ENCODE assay signal across 9 cellular contexts in genomic region chr2:55431982-55432627, GRCh38. TPM values are rescaled to one million over a fixed set of nuclear protein-coding genes. Genes with fewer than 3 reads are reported as not detected.
A peak's percentile ranks its signal among the peaks of the same experiment; 100 is the strongest.
DNase-seq lines count a peak whose midpoint lies in the region; ATAC-seq and TF ChIP-seq lines count a peak whose summit lies in the region.
"Had no signal": no experiment of that assay in that cellular context is flagged by ENCODE, and none has a peak within 500 bp of the region (broad histone marks: within the 10 kb centered on the region; RNA-seq: fewer than 3 reads in every experiment).

No MANE protein-coding gene starts in this region.

- TF ChIP-seq CTCF in HFFc6 (IDR thresholded peaks at IDR 0.05) (peak; percentile 79), RWPE2 (IDR thresholded peaks at IDR 0.05; ENCODE audit: poor library complexity, severe bottlenecking) (peak; percentile 95), osteoblast (IDR thresholded peaks at IDR 0.05; ENCODE audit: extremely low read depth, low read depth, low read length) (peak; percentile 69)

- H3K4me1 ChIP-seq in RWPE2 (ENCODE audit: insufficient read depth, poor library complexity, severe bottlenecking) (peaks cover 8% of the 10 kb centered on the region), osteoblast (ENCODE audit: insufficient read depth, low read length) (peaks cover 5% of the 10 kb centered on the region)

- intact Hi-C loops in activated naive CD4-positive, alpha-beta T cell treated with anti-CD3 and anti-CD28 coated beads for 36 hours (cut with micrococcal nuclease), result loop anchor here (1.0 to 5.0 kb wide), 3 partner anchors 163 to 535 kb away; partner anchors contain the start of gene MTIF2

- H3K27me3 ChIP-seq in RWPE2 (ENCODE audit: insufficient read depth, poor library complexity, severe bottlenecking) (no peaks in the 10 kb centered on the region), osteoblast (ENCODE audit: insufficient read depth, low read length) (no peaks in the 10 kb centered on the region)
- H3K27me3 ChIP-seq: BLaER1 had no signal

- H3K4me3 ChIP-seq in RWPE2 (ENCODE audit: severe bottlenecking) (no peak overlapping the region), osteoblast (ENCODE audit: insufficient read depth, low read length) (no peak overlapping the region)
- H3K4me3 ChIP-seq: BLaER1 had no signal

- no peak overlapping the region for H3K27ac ChIP-seq in RWPE2 (ENCODE audit: poor library complexity, severe bottlenecking)
- H3K27ac ChIP-seq in osteoblast (ENCODE audit: low read depth, low read length), result no peak overlapping the region
- H3K27ac ChIP-seq: BLaER1 had no signal

- peak; percentile 53; the same call in 2 of the 3 replicates for ATAC-seq in RWPE2 (ENCODE audit: low read depth)

- no peaks in the 10 kb centered on the region for H3K27me3 Mint-ChIP-seq in HFFc6 (ENCODE audit: insufficient read depth)
- no peaks in the 10 kb centered on the region for H3K27me3 Mint-ChIP-seq in activated naive CD4-positive, alpha-beta T cell treated with anti-CD3 and anti-CD28 coated beads for 36 hours (ENCODE audit: low read depth)

- no peak overlapping the region for H3K27ac Mint-ChIP-seq in HFFc6
- H3K27ac Mint-ChIP-seq in activated naive CD4-positive, alpha-beta T cell treated with anti-CD3 and anti-CD28 coated beads for 36 hours, result no peak overlapping the region

- CTCF ChIA-PET in activated naive CD4-positive, alpha-beta T cell treated with anti-CD3 and anti-CD28 coated beads for 36 hours (lab: Charles Lee), result interaction anchor here (0.6 to 1.8 kb wide), 11 partner anchors 9 to 423 kb away, joined by 3 to 7 read pairs (median 4); partner anchors contain the start of gene CCDC88A

- H3K9me3 ChIP-seq in RWPE2 (ENCODE audit: severe bottlenecking) (no peaks in the 10 kb centered on the region), osteoblast (ENCODE audit: low read depth, low read length) (no peaks in the 10 kb centered on the region)
- H3K9me3 ChIP-seq: BLaER1 had no signal

- DNase-seq in DMS 273 (lab: John Stamatoyannopoulos, UW; ENCODE audit: unreplicated experiment) (peak; percentile 56), DMS 273 treated with DMSO at 0.1 percent for 48 hours (lab: John Stamatoyannopoulos, UW) (no peak), HFFc6 (peak; percentile 34), RWPE2 (ENCODE audit: low spot score) (no peak), fibroblast of gingiva (ENCODE audit: low read depth) (peak; percentile 51), osteoblast (ENCODE audit: insufficient read length, low spot score, missing footprints) (peak; percentile 52), NCI-H2029 treated with DMSO at 0.1 percent for 48 hours (lab: John Stamatoyannopoulos, UW) (no peak)
- DNase-seq in activated naive CD4-positive, alpha-beta T cell treated with anti-CD3 and anti-CD28 coated beads for 36 hours, result no peak

- H3K79me2 ChIP-seq in osteoblast (ENCODE audit: insufficient read depth, low read length), result no peaks in the 10 kb centered on the region

- H3K4me1 Mint-ChIP-seq in HFFc6 (ENCODE audit: low read depth), result peaks cover 25% of the 10 kb centered on the region
- peaks cover 3% of the 10 kb centered on the region for H3K4me1 Mint-ChIP-seq in activated naive CD4-positive, alpha-beta T cell treated with anti-CD3 and anti-CD28 coated beads for 36 hours (ENCODE audit: low read depth)

- peak overlapping the region; percentile 82 for H2AFZ ChIP-seq in osteoblast (ENCODE audit: low read length)

- H3K4me2 ChIP-seq in osteoblast (ENCODE audit: insufficient read depth, low read length), result no peak overlapping the region
- H3K4me2 ChIP-seq: BLaER1 had no signal

- no peaks in the 10 kb centered on the region for H4K20me1 ChIP-seq in osteoblast (ENCODE audit: insufficient read depth, low read length)
- H4K20me1 ChIP-seq: BLaER1 had no signal

- no peaks in the 10 kb centered on the region for H3K9me3 Mint-ChIP-seq in HFFc6
- no peaks in the 10 kb centered on the region for H3K9me3 Mint-ChIP-seq in activated naive CD4-positive, alpha-beta T cell treated with anti-CD3 and anti-CD28 coated beads for 36 hours

- no peak overlapping the region for H3K4me3 Mint-ChIP-seq in HFFc6
- H3K4me3 Mint-ChIP-seq in activated naive CD4-positive, alpha-beta T cell treated with anti-CD3 and anti-CD28 coated beads for 36 hours, result no peak overlapping the region

- H3K36me3 Mint-ChIP-seq in HFFc6 (ENCODE audit: low read depth), result no peaks in the 10 kb centered on the region
- no peaks in the 10 kb centered on the region for H3K36me3 Mint-ChIP-seq in activated naive CD4-positive, alpha-beta T cell treated with anti-CD3 and anti-CD28 coated beads for 36 hours (ENCODE audit: low read depth)

- H3K36me3 ChIP-seq in RWPE2 (ENCODE audit: low read depth) (no peaks in the 10 kb centered on the region), osteoblast (ENCODE audit: insufficient read depth, low read length) (no peaks in the 10 kb centered on the region)
- H3K36me3 ChIP-seq: BLaER1 had no signal

RNA-seq across cellular contexts. Expression of gene CCDC88A, which starts 12.4 kb away (rescaled TPM):
- 10 to 100 TPM; 39.7 to 62.5 (median 45.7) TPM for total RNA-seq in HFFc6 (2021; fragmentation: NEBNext Ultra II Directional; extraction: Animal tissue kit (Norgen Biotek cat#: 25700))
- 54.3 and 55.1 TPM in 2 replicates for total RNA-seq in osteoblast
- total RNA-seq in activated naive CD4-positive, alpha-beta T cell treated with anti-CD3 and anti-CD28 coated beads for 36 hours, result 10 to 100 TPM in 1 of 2 experiments, 1 to 10 TPM in 1; 9.7 to 10.7 TPM

Comparison
In these comparisons a context has a peak if more than half of its experiments do, and no peak if none do; other contexts are left out.
1. DNase-seq: peak in DMS 273 (single experiment), HFFc6 (single experiment), fibroblast of gingiva (single experiment) and osteoblast (single experiment); none in DMS 273 treated with DMSO at 0.1 percent for 48 hours (single experiment), RWPE2 (single experiment), NCI-H2029 treated with DMSO at 0.1 percent for 48 hours (single experiment) and activated naive CD4-positive, alpha-beta T cell treated with anti-CD3 and anti-CD28 coated beads for 36 hours (single experiment).
2. Peak in every context shown above with its lines, with median percentiles within 50 percentile points of each other: CTCF ChIP-seq.